9 cellular contexts compared by ENCODE assay signal in the genomic region with DNA sequence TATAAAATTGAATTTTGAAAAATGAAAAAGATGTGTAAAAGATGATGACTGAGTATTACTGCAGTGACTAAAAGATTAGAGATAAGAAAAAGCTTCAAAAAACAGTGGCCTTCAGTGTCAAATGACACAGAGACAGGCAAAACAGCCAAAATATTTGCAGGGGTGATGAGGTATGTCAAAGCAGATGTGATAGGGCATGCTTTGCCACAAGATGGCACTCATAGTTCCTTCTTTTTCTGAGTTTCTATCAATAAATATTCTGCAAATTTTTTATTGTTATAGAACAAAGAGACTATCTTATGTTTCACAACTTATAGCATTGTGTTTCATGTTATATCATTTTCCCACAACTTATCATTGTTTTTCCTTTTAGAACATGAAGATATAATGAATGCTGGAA.
A peak's percentile ranks its signal among the peaks of the same experiment; 100 is the strongest.
DNase-seq lines count a peak whose midpoint lies in the region; ATAC-seq and TF ChIP-seq lines count a peak whose summit lies in the region.
"Had no signal": no experiment of that assay in that cellular context is flagged by ENCODE, and none has a peak within 500 bp of the region (broad histone marks: within the 10 kb centered on the region; RNA-seq: fewer than 3 reads in every experiment).

No MANE protein-coding gene starts in this region.

- H3K4me1 Mint-ChIP-seq in chondrocyte (ENCODE audit: low read depth) (no peaks in the 10 kb centered on the region), progenitor cell of endocrine pancreas (ENCODE audit: low read depth) (no peaks in the 10 kb centered on the region)
- H3K4me1 Mint-ChIP-seq in activated naive CD8-positive, alpha-beta T cell treated with anti-CD3 and anti-CD28 coated beads for 36 hours, result no peaks in the 10 kb centered on the region
- H3K4me1 Mint-ChIP-seq: activated CD4-positive, alpha-beta T cell treated with anti-CD3 and anti-CD28 coated beads, Interleukin-2, amount 10 ng/mL, durations not matched to agents 24 days and 14 days had no signal

- H3K9me3 Mint-ChIP-seq in chondrocyte (ENCODE audit: low read depth) (no peaks in the 10 kb centered on the region), progenitor cell of endocrine pancreas (ENCODE audit: low read depth) (no peaks in the 10 kb centered on the region)
- H3K9me3 Mint-ChIP-seq in activated naive CD8-positive, alpha-beta T cell treated with anti-CD3 and anti-CD28 coated beads for 36 hours, result no peaks in the 10 kb centered on the region
- H3K9me3 Mint-ChIP-seq: activated CD4-positive, alpha-beta T cell treated with anti-CD3 and anti-CD28 coated beads, Interleukin-2, amount 10 ng/mL, durations not matched to agents 24 days and 14 days had no signal

- no peak for ATAC-seq in GM19351 (IDR thresholded peaks at IDR 0.05; ENCODE audit: unreplicated experiment)

- TF ChIP-seq CTCF in chondrocyte (IDR thresholded peaks at IDR 0.05) (peak; percentile 65), progenitor cell of endocrine pancreas (IDR thresholded peaks at IDR 0.05; ENCODE audit: unreplicated experiment) (peak; percentile 55)

- H3K27me3 Mint-ChIP-seq in chondrocyte (ENCODE audit: low read depth), result peaks cover 7% of the 10 kb centered on the region
- H3K27me3 Mint-ChIP-seq in progenitor cell of endocrine pancreas, result no peaks in the 10 kb centered on the region
- peaks cover 20% of the 10 kb centered on the region for H3K27me3 Mint-ChIP-seq in activated naive CD8-positive, alpha-beta T cell treated with anti-CD3 and anti-CD28 coated beads for 36 hours
- H3K27me3 Mint-ChIP-seq: activated CD4-positive, alpha-beta T cell treated with anti-CD3 and anti-CD28 coated beads, Interleukin-2, amount 10 ng/mL, durations not matched to agents 24 days and 14 days had no signal

- DNase-seq in NCI-H1105 treated with DMSO at 0.1 percent for 48 hours (lab: John Stamatoyannopoulos, UW), result peak; percentile 3
- no peak for DNase-seq in NCI-H1105 (lab: John Stamatoyannopoulos, UW)
- peak; percentile 29 for DNase-seq in NCI-H1694 treated with DMSO at 0.1 percent for 48 hours (lab: John Stamatoyannopoulos, UW)
- DNase-seq in chondrocyte (ENCODE audit: low spot score), result no peak
- DNase-seq in progenitor cell of endocrine pancreas (ENCODE audit: low spot score, unreplicated experiment), result no peak
- no peak for DNase-seq in NCI-H524 treated with DMSO at 0.1 percent for 48 hours (lab: John Stamatoyannopoulos, UW)
- no peak for DNase-seq in activated naive CD8-positive, alpha-beta T cell treated with anti-CD3 and anti-CD28 coated beads for 36 hours
- DNase-seq: activated CD4-positive, alpha-beta T cell treated with anti-CD3 and anti-CD28 coated beads, Interleukin-2, amount 10 ng/mL, durations not matched to agents 24 days and 14 days had no signal

- H3K36me3 Mint-ChIP-seq in chondrocyte (ENCODE audit: low read depth) (no peaks in the 10 kb centered on the region), progenitor cell of endocrine pancreas (ENCODE audit: insufficient read depth) (no peaks in the 10 kb centered on the region)
- H3K36me3 Mint-ChIP-seq in activated naive CD8-positive, alpha-beta T cell treated with anti-CD3 and anti-CD28 coated beads for 36 hours, result no peaks in the 10 kb centered on the region

- H3K4me3 Mint-ChIP-seq in chondrocyte (ENCODE audit: unreplicated experiment) (no peak overlapping the region), progenitor cell of endocrine pancreas (ENCODE audit: low read depth) (no peak overlapping the region)
- no peak overlapping the region for H3K4me3 Mint-ChIP-seq in activated naive CD8-positive, alpha-beta T cell treated with anti-CD3 and anti-CD28 coated beads for 36 hours
- H3K4me3 Mint-ChIP-seq: activated CD4-positive, alpha-beta T cell treated with anti-CD3 and anti-CD28 coated beads, Interleukin-2, amount 10 ng/mL, durations not matched to agents 24 days and 14 days had no signal

- H3K27ac Mint-ChIP-seq in chondrocyte (ENCODE audit: unreplicated experiment) (no peak overlapping the region), progenitor cell of endocrine pancreas (no peak overlapping the region)
- no peak overlapping the region for H3K27ac Mint-ChIP-seq in activated naive CD8-positive, alpha-beta T cell treated with anti-CD3 and anti-CD28 coated beads for 36 hours
- H3K27ac Mint-ChIP-seq: activated CD4-positive, alpha-beta T cell treated with anti-CD3 and anti-CD28 coated beads, Interleukin-2, amount 10 ng/mL, durations not matched to agents 24 days and 14 days had no signal

Comparison
In these comparisons a context has a peak if more than half of its experiments do, and no peak if none do; other contexts are left out.
1. DNase-seq: peak in NCI-H1105 treated with DMSO at 0.1 percent for 48 hours (single experiment) and NCI-H1694 treated with DMSO at 0.1 percent for 48 hours (single experiment); none in NCI-H1105 (single experiment), chondrocyte (single experiment), progenitor cell of endocrine pancreas (single experiment), NCI-H524 treated with DMSO at 0.1 percent for 48 hours (single experiment) and activated naive CD8-positive, alpha-beta T cell treated with anti-CD3 and anti-CD28 coated beads for 36 hours (single experiment).